29 cellular contexts compared by ENCODE assay signal in genomic region chr10:61545170-61545569, GRCh38.
"Had no signal": no experiment of that assay in that cellular context is flagged by ENCODE, and none has a peak within 500 bp of the region (broad histone marks: within the 10 kb centered on the region; RNA-seq: fewer than 3 reads in every experiment).

No MANE protein-coding gene starts in this region.

- H3K79me2 ChIP-seq: hepatocyte had no signal

- H3K9me3 ChIP-seq: colonic mucosa, esophagus muscularis mucosa, esophagus squamous epithelium, gastrocnemius medialis, gastroesophageal sphincter, heart right ventricle had no signal

- H3K4me1 ChIP-seq: colonic mucosa, esophagus muscularis mucosa, esophagus squamous epithelium, foreskin keratinocyte, gastrocnemius medialis, heart left ventricle, heart right ventricle had no signal

- H3K36me3 ChIP-seq: colonic mucosa, esophagus muscularis mucosa, esophagus squamous epithelium, gastrocnemius medialis, gastroesophageal sphincter, heart left ventricle, heart right ventricle had no signal

- DNase-seq: colonic mucosa; cortex of kidney; dermis blood vessel endothelial cell; dorsolateral prefrontal cortex; effector CD4-positive, alpha-beta T cell; effector CD8-positive, alpha-beta T cell; effector memory CD4-positive, alpha-beta T cell; effector memory CD8-positive, alpha-beta T cell; endodermal cell; erythroblast; esophagus squamous epithelium; foreskin fibroblast; foreskin keratinocyte; foreskin melanocyte; gastrocnemius medialis; glutamatergic neuron; head of caudate nucleus; heart left ventricle; heart right ventricle had no signal

- H3K4me2 ChIP-seq: hepatocyte had no signal

- FAIRE-seq: colon, endometrium, endothelial cell of umbilical vein, frontal cortex had no signal

- H3K27me3 ChIP-seq: colonic mucosa, dorsolateral prefrontal cortex, esophagus muscularis mucosa, esophagus squamous epithelium, gastrocnemius medialis, gastroesophageal sphincter, heart left ventricle, hepatocyte had no signal

- H2AFZ ChIP-seq: hepatocyte had no signal

- ATAC-seq: effector memory CD8-positive, alpha-beta T cell; esophagus mucosa; foreskin keratinocyte; gastrocnemius medialis; gastroesophageal sphincter; heart left ventricle; heart right ventricle had no signal

- H3K4me3 ChIP-seq: colonic mucosa, coronary artery, dorsolateral prefrontal cortex, esophagus muscularis mucosa, esophagus squamous epithelium, gastrocnemius medialis, gastroesophageal sphincter, heart left ventricle, heart right ventricle, hepatocyte had no signal

- H3K27ac ChIP-seq: colonic mucosa, coronary artery, dorsolateral prefrontal cortex, epithelial cell of prostate, esophagus muscularis mucosa, esophagus squamous epithelium, foreskin keratinocyte, gastrocnemius medialis, gastroesophageal sphincter, heart left ventricle, heart right ventricle, hepatocyte had no signal
